1 cellular context compared by ENCODE assay signal in the genomic region with DNA sequence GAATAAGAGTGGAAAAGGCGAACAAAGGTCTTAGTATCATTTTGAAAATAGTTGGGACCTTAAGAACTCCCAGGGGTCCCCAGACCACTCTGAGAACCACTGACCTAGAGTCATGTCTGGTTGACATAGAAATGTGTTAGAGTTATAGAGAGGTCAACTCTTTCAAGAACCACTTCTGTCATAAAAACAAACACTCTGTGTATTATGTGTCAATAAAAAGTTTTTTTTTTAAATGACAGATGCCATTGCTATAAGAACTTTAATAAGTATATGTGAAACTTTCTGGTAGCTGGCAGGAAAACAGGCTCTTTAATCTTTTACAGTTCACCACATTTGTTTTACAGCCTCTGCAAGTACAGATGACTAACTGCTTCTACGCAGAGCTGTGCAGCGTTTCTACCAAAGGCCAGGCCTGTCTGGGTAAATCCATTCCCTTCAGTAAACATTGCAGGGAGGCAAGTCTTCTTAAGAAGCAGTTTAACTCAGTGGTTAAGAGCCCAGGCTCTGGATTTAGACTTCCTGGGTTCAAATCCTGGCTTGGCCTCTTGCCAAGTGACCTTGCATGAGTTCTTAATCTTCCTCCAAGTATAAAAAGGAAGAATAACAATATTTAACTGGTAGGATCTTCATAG.
TF ChIP-seq lines count a peak whose summit lies in the region.

No MANE protein-coding gene starts in this region.

TF ChIP-seq in IMR-90, 13 proteins besides CTCF, POLR2A, EP300 and RAD21:
- no peak for TF ChIP-seq FOS (IDR thresholded peaks at IDR 0.05; ENCODE audit: low read depth, low read length)
- no peak for TF ChIP-seq CHD1 (IDR thresholded peaks at IDR 0.05; ENCODE audit: low read depth, low read length)
- no peak for TF ChIP-seq BHLHE40 (IDR thresholded peaks at IDR 0.05; ENCODE audit: low read depth, low read length)
- TF ChIP-seq RFX5 (IDR thresholded peaks at IDR 0.05; ENCODE audit: low read depth, low read length) = no peak
